8 cellular contexts compared by ENCODE assay signal in genomic region chr5:109688999-109689739, GRCh38. TPM values are rescaled to one million over a fixed set of nuclear protein-coding genes. Genes with fewer than 3 reads are reported as not detected.
DNase-seq lines count a peak whose midpoint lies in the region; ATAC-seq lines count a peak whose summit lies in the region.

No MANE protein-coding gene starts in this region.

- CTCF ChIA-PET in CD8-positive, alpha-beta memory T cell (lab: Charles Lee) = interaction anchor here (0.7 to 2.3 kb wide), 11 partner anchors 8 to 368 kb away, joined by 3 to 11 read pairs (median 4); no protein-coding TSS in a partner anchor
- CTCF ChIA-PET in activated CD8-positive, alpha-beta T cell treated with anti-CD3 and anti-CD28 coated beads, Interleukin-2, amount 10 ng/mL, durations not matched to agents 7 days and 5 days (lab: Charles Lee) = interaction anchor here (0.6 to 4.3 kb wide), 30 partner anchors 9 to 936 kb away, joined by 3 to 28 read pairs (median 3); partner anchors contain the start of gene PJA2

- peak overlapping the region; percentile 79 for H3K4me3 ChIP-seq in CD8-positive, alpha-beta memory T cell (ENCODE audit: low read length)
- peak overlapping the region; percentile 69 for H3K4me3 ChIP-seq in ectodermal cell (ENCODE audit: insufficient read depth, low read depth, low read length)

- peaks cover 0 to 5% (median 3%) of the 10 kb centered on the region in 5 donors for H3K9me3 Mint-ChIP-seq in CD8-positive, alpha-beta memory T cell
- no peaks in the 10 kb centered on the region for H3K9me3 Mint-ChIP-seq in activated CD8-positive, alpha-beta T cell treated with anti-CD3 and anti-CD28 coated beads, Interleukin-2, amount 10 ng/mL, durations not matched to agents 7 days and 5 days (ENCODE audit: insufficient read depth)

- H3K4me1 Mint-ChIP-seq in CD8-positive, alpha-beta memory T cell = peaks cover 34 to 41% (median 38%) of the 10 kb centered on the region in 3 donors
- H3K4me1 Mint-ChIP-seq in activated CD8-positive, alpha-beta T cell treated with anti-CD3 and anti-CD28 coated beads, Interleukin-2, amount 10 ng/mL, durations not matched to agents 7 days and 5 days (ENCODE audit: low read depth) = peaks cover 41% of the 10 kb centered on the region

- H3K27me3 ChIP-seq in CD8-positive, alpha-beta memory T cell (ENCODE audit: insufficient read depth, low read length, poor library complexity, severe bottlenecking) = no peaks in the 10 kb centered on the region
- no peaks in the 10 kb centered on the region for H3K27me3 ChIP-seq in ectodermal cell (ENCODE audit: control insufficient read depth, insufficient read depth, low read length, poor library complexity, severe bottlenecking)

- POLR2A ChIA-PET in CD8-positive, alpha-beta memory T cell (lab: Charles Lee) = interaction anchor here (0.5 to 3.8 kb wide), 7 partner anchors 29 to 1308 kb away, joined by 3 to 19 read pairs (median 6); partner anchors contain the start of genes FBXL17, PJA2 and SLC25A46
- POLR2A ChIA-PET in activated CD8-positive, alpha-beta T cell treated with anti-CD3 and anti-CD28 coated beads, Interleukin-2, amount 10 ng/mL, durations not matched to agents 7 days and 5 days (lab: Charles Lee) = interaction anchor here (0.8 to 2.4 kb wide), 7 partner anchors 12 to 279 kb away, joined by 3 to 15 read pairs (median 4); partner anchors contain the start of gene PJA2

- H3K27me3 Mint-ChIP-seq in CD8-positive, alpha-beta memory T cell = peaks cover 2 to 5% of the 10 kb centered on the region in 2 donors
- H3K27me3 Mint-ChIP-seq in activated CD8-positive, alpha-beta T cell treated with anti-CD3 and anti-CD28 coated beads, Interleukin-2, amount 10 ng/mL, durations not matched to agents 7 days and 5 days (ENCODE audit: low read depth) = no peaks in the 10 kb centered on the region

- peak; percentile 74 to 86 (median 80) for DNase-seq in CD8-positive, alpha-beta memory T cell
- DNase-seq in NCI-H82 treated with DMSO at 0.1 percent for 48 hours (lab: John Stamatoyannopoulos, UW; ENCODE audit: unreplicated experiment) = peak; percentile 63
- DNase-seq in activated CD8-positive, alpha-beta T cell treated with anti-CD3 and anti-CD28 coated beads, Interleukin-2, amount 10 ng/mL, durations not matched to agents 7 days and 5 days = peak; percentile 81
- DNase-seq in medulla oblongata (ENCODE audit: extremely low spot score) = peak; percentile 97
- DNase-seq in stimulated activated CD8-positive, alpha-beta memory T cell treated with anti-CD3 and anti-CD28 coated beads, Interleukin-12 subunit alpha, Interleukin-12 subunit beta, amount 100 ng/mL, for 24 hours (ENCODE audit: extremely low read depth) = peak; percentile 58

- WGBS in ectodermal cell, 2 experiments = 2 to 3% methylated on average over 68 of the region's 68 CpGs

- peak; percentile 78 for ATAC-seq in GM19452 (IDR thresholded peaks at IDR 0.05; ENCODE audit: unreplicated experiment)
- peak; percentile 72 for ATAC-seq in HG03571 (IDR thresholded peaks at IDR 0.05; ENCODE audit: unreplicated experiment)
- peak; percentile 85 for ATAC-seq in activated CD8-positive, alpha-beta T cell treated with anti-CD3 and anti-CD28 coated beads, Interleukin-2, amount 10 ng/mL, durations not matched to agents 7 days and 5 days

- H3K36me3 Mint-ChIP-seq in CD8-positive, alpha-beta memory T cell = peaks cover 0 to 9% (median 0%) of the 10 kb centered on the region in 3 donors
- peaks cover 15% of the 10 kb centered on the region for H3K36me3 Mint-ChIP-seq in activated CD8-positive, alpha-beta T cell treated with anti-CD3 and anti-CD28 coated beads, Interleukin-2, amount 10 ng/mL, durations not matched to agents 7 days and 5 days (ENCODE audit: low read depth)

- H3K27ac ChIP-seq in CD8-positive, alpha-beta memory T cell (ENCODE audit: low read depth, low read length) = peak overlapping the region; percentile 90
- H3K27ac ChIP-seq in ectodermal cell (ENCODE audit: insufficient read depth, low read depth, low read length, poor library complexity, severe bottlenecking) = peak overlapping the region; percentile 94

- peak overlapping the region; percentile 84 to 96 (median 91) for H3K4me3 Mint-ChIP-seq in CD8-positive, alpha-beta memory T cell
- H3K4me3 Mint-ChIP-seq in activated CD8-positive, alpha-beta T cell treated with anti-CD3 and anti-CD28 coated beads, Interleukin-2, amount 10 ng/mL, durations not matched to agents 7 days and 5 days = peak overlapping the region; percentile 87

- no peaks in the 10 kb centered on the region for H3K36me3 ChIP-seq in CD8-positive, alpha-beta memory T cell (ENCODE audit: insufficient read depth, low read length)
- no peaks in the 10 kb centered on the region for H3K36me3 ChIP-seq in ectodermal cell (ENCODE audit: control insufficient read depth, insufficient read depth, low read length)

- no peaks in the 10 kb centered on the region for H3K9me3 ChIP-seq in CD8-positive, alpha-beta memory T cell (ENCODE audit: low read length)
- H3K9me3 ChIP-seq in ectodermal cell (ENCODE audit: control insufficient read depth, low read length) = no peaks in the 10 kb centered on the region

- peaks cover 21% of the 10 kb centered on the region for H3K4me1 ChIP-seq in CD8-positive, alpha-beta memory T cell (ENCODE audit: insufficient read depth, low read length)
- H3K4me1 ChIP-seq in ectodermal cell (ENCODE audit: control insufficient read depth, insufficient read depth, low read length) = peaks cover 7% of the 10 kb centered on the region

- peak overlapping the region; percentile 91 to 99 (median 96) for H3K27ac Mint-ChIP-seq in CD8-positive, alpha-beta memory T cell
- H3K27ac Mint-ChIP-seq in activated CD8-positive, alpha-beta T cell treated with anti-CD3 and anti-CD28 coated beads, Interleukin-2, amount 10 ng/mL, durations not matched to agents 7 days and 5 days = peak overlapping the region; percentile 96

RNA-seq across cellular contexts. Expression of gene MAN2A1, which starts 0.6 kb away (rescaled TPM):
- 10 to 100 TPM; 28.1 to 30.8 TPM for total RNA-seq in CD8-positive, alpha-beta memory T cell
- 28.9 TPM for polyA plus RNA-seq in CD8-positive, alpha-beta memory T cell
- total RNA-seq in activated CD8-positive, alpha-beta T cell treated with anti-CD3 and anti-CD28 coated beads, Interleukin-2, amount 10 ng/mL, durations not matched to agents 7 days and 5 days = 10 to 100 TPM; 26.3 to 28.3 TPM
- 75.7 TPM for polyA plus RNA-seq in ectodermal cell (2013, experiment 1 of 4)
- 78.7 TPM for polyA plus RNA-seq in ectodermal cell (2013, experiment 2 of 4)
- 65.2 TPM for polyA plus RNA-seq in ectodermal cell (2013, experiment 3 of 4)
- 70.4 TPM for polyA plus RNA-seq in ectodermal cell (2013, experiment 4 of 4)

Comparison
In these comparisons a context has a peak if more than half of its experiments do, and no peak if none do; other contexts are left out.
1. Peak in every context shown above with its lines: DNase-seq, ATAC-seq, H3K4me3 ChIP-seq and H3K27ac ChIP-seq.